Comparison of ENCODE assay signal across 18 cellular contexts in genomic region chr2:138691667-138692066, GRCh38.
DNase-seq lines count a peak whose midpoint lies in the region; ATAC-seq lines count a peak whose summit lies in the region.
"Had no signal": no experiment of that assay in that cellular context is flagged by ENCODE, and none has a peak within 500 bp of the region (broad histone marks: within the 10 kb centered on the region; RNA-seq: fewer than 3 reads in every experiment).

No MANE protein-coding gene starts in this region.

- no peak overlapping the region for H2BK5ac ChIP-seq in mesenchymal stem cell (ENCODE audit: low read depth, low read length, poor library complexity, severe bottlenecking)

- H3K27me3 Mint-ChIP-seq in naive thymus-derived CD8-positive, alpha-beta T cell: no peaks in the 10 kb centered on the region
- H3K27me3 Mint-ChIP-seq: CD4-positive, alpha-beta T cell had no signal

- H3K14ac ChIP-seq in mesenchymal stem cell (ENCODE audit: low read length in 2 of 2): no peak overlapping the region

- peak overlapping the region; percentile 39 for H4K91ac ChIP-seq in mesenchymal stem cell (ENCODE audit: low read length)

- 95% methylated on average over 1 of the region's 1 CpG for WGBS in mesenchymal stem cell

- H2BK120ac ChIP-seq in mesenchymal stem cell (ENCODE audit: low read depth, low read length): no peak overlapping the region

- H3K18ac ChIP-seq in mesenchymal stem cell (ENCODE audit: low read depth in 1 of 2, low read length in 2 of 2): peak overlapping the region in 1 of 2 experiments; percentile 48

- H2AK5ac ChIP-seq in mesenchymal stem cell (ENCODE audit: low read length, severe bottlenecking): no peak overlapping the region

- H2AFZ ChIP-seq in mesenchymal stem cell (ENCODE audit: low read depth, low read length): no peak overlapping the region
- H2AFZ ChIP-seq: GM23248 had no signal

- no peak overlapping the region for H3K4me2 ChIP-seq in mesenchymal stem cell (ENCODE audit: low read length, poor library complexity, severe bottlenecking)
- H3K4me2 ChIP-seq: BLaER1 had no signal

- no peaks in the 10 kb centered on the region for H3K27me3 ChIP-seq in mesenchymal stem cell (ENCODE audit: control insufficient read depth in 1 of 2, insufficient read depth in 1 of 2, low read length in 2 of 2)
- H3K27me3 ChIP-seq: BLaER1 had no signal

- no peaks in the 10 kb centered on the region for H3K36me3 Mint-ChIP-seq in naive thymus-derived CD8-positive, alpha-beta T cell
- H3K36me3 Mint-ChIP-seq: CD14-positive monocyte; CD8-positive, alpha-beta memory T cell had no signal

- H4K8ac ChIP-seq in mesenchymal stem cell (ENCODE audit: low read length): no peak overlapping the region

- H3K27ac ChIP-seq in mesenchymal stem cell (ENCODE audit: low read length, poor library complexity, severe bottlenecking): no peak overlapping the region
- H3K27ac ChIP-seq: BLaER1, GM23248 had no signal

- DNase-seq in MV-4-11 (lab: John Stamatoyannopoulos, UW) (peak; percentile 28), UCSD-AML1 (lab: John Stamatoyannopoulos, UW; ENCODE audit: unreplicated experiment) (peak; percentile 7), mesenchymal stem cell (no peak), C1 segment of cervical spinal cord (lab: John Stamatoyannopoulos, UW) (no peak)
- no peak for DNase-seq in naive thymus-derived CD8-positive, alpha-beta T cell
- DNase-seq: CD4-positive, alpha-beta T cell; CD8-positive, alpha-beta memory T cell; DMS 273 treated with DMSO at 0.1 percent for 48 hours; DMS79; EL; GDM1; GM23248; H7 had no signal

- no peaks in the 10 kb centered on the region for H3K79me1 ChIP-seq in mesenchymal stem cell (replicated peaks; ENCODE audit: low read length, poor library complexity, severe bottlenecking)

- POLR2A ChIA-PET in naive thymus-derived CD8-positive, alpha-beta T cell (lab: Charles Lee): no interaction called here

- H3K4me1 Mint-ChIP-seq in naive thymus-derived CD8-positive, alpha-beta T cell: peaks cover 8 to 25% (median 20%) of the 10 kb centered on the region in 4 donors

- no peak overlapping the region for H3K27ac Mint-ChIP-seq in naive thymus-derived CD8-positive, alpha-beta T cell
- H3K27ac Mint-ChIP-seq: B cell; CD4-positive, alpha-beta T cell; CD8-positive, alpha-beta memory T cell had no signal

- no peak overlapping the region for H3K4me3 Mint-ChIP-seq in naive thymus-derived CD8-positive, alpha-beta T cell
- H3K4me3 Mint-ChIP-seq: B cell; CD14-positive monocyte; CD4-positive, alpha-beta T cell; CD8-positive, alpha-beta memory T cell had no signal

- no peaks in the 10 kb centered on the region for H3K9me3 ChIP-seq in mesenchymal stem cell (ENCODE audit: control insufficient read depth, low read length)
- H3K9me3 ChIP-seq: BLaER1 had no signal

- no peak overlapping the region for H2BK15ac ChIP-seq in mesenchymal stem cell (ENCODE audit: low read depth, poor library complexity, severe bottlenecking)

- no peak overlapping the region for H3K4ac ChIP-seq in mesenchymal stem cell (ENCODE audit: low read depth in 1 of 2, low read length in 2 of 2)

- no peaks in the 10 kb centered on the region for H3K9me3 Mint-ChIP-seq in naive thymus-derived CD8-positive, alpha-beta T cell
- H3K9me3 Mint-ChIP-seq: CD4-positive, alpha-beta T cell had no signal

- no peak for ATAC-seq in HG02798 (IDR thresholded peaks at IDR 0.05; ENCODE audit: poor library complexity, unreplicated experiment)
- no peak for ATAC-seq in naive thymus-derived CD8-positive, alpha-beta T cell
- ATAC-seq: HCT116 had no signal

- H3K4me3 ChIP-seq in mesenchymal stem cell (ENCODE audit: insufficient read depth in 1 of 2, low read depth in 1 of 2, low read length in 2 of 2): no peak overlapping the region
- H3K4me3 ChIP-seq: BLaER1, GM23248 had no signal

- H3K23ac ChIP-seq in mesenchymal stem cell (ENCODE audit: low read length in 2 of 2): no peak overlapping the region

- H2BK12ac ChIP-seq in mesenchymal stem cell (ENCODE audit: low read length in 2 of 2): no peak overlapping the region

- no peaks in the 10 kb centered on the region for H3K36me3 ChIP-seq in mesenchymal stem cell (ENCODE audit: control insufficient read depth in 1 of 2, insufficient read depth in 2 of 2, low read depth in 1 of 2, low read length in 2 of 2)
- H3K36me3 ChIP-seq: BLaER1 had no signal

- H3K9ac ChIP-seq in mesenchymal stem cell (ENCODE audit: low read length): no peak overlapping the region
- H3K9ac ChIP-seq: BLaER1, GM23248 had no signal

- H3K4me1 ChIP-seq in mesenchymal stem cell (ENCODE audit: control insufficient read depth, insufficient read depth, low read depth, low read length): no peaks in the 10 kb centered on the region

Comparison
In these comparisons a context has a peak if more than half of its experiments do, and no peak if none do; other contexts are left out.
1. DNase-seq: peak in MV-4-11 (single experiment) and UCSD-AML1 (single experiment); none in mesenchymal stem cell (single experiment), naive thymus-derived CD8-positive, alpha-beta T cell (0 of 10) and C1 segment of cervical spinal cord (0 of 14).